Comparison of ENCODE assay signal across 1 cellular context in the genomic region with DNA sequence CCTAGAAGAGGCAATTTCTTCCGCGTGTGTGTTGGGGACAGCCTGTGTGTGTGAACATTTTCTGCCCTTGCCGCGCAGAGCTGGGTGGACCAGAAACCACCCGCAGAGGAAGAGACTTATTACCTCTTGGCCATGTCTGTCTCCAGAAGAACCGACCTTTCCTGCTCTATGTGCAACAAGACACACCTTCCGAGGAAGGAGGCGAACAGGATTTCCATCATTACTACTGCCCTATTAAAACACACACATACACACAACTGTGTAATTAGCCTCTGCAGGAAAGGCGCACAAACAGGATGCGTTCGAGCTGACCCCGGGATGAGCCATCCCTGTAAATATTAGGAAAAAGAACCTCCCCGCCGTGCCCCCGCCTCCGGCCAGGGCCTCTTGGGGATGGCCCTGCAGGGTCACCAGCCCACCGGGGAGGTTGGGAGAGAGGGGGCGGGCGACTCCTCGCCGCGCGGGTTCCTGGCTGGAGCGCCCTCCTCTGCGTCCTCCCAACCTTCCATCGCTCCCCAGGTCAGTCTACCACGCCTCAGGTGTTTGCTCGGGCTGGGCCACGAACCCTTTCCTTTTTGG.
TF ChIP-seq lines count a peak whose summit lies in the region.

No MANE protein-coding gene starts in this region.

TF ChIP-seq in K562, 482 proteins besides CTCF, POLR2A, EP300 and RAD21:
- TF ChIP-seq HBP1 (CRISPR knock-in tag; IDR thresholded peaks at IDR 0.05), result no peak
